ENCODE assay signal across 18 cellular contexts in genomic region chr17:39327109-39327508, GRCh38.
A peak's percentile ranks its signal among the peaks of the same experiment; 100 is the strongest.
DNase-seq lines count a peak whose midpoint lies in the region; ATAC-seq and TF ChIP-seq lines count a peak whose summit lies in the region.
"Had no signal": no experiment of that assay in that cellular context is flagged by ENCODE, and none has a peak within 500 bp of the region (broad histone marks: within the 10 kb centered on the region; RNA-seq: fewer than 3 reads in every experiment).

No MANE protein-coding gene starts in this region.

- TF ChIP-seq CTCF in C4-2B (conservative IDR thresholded peaks at IDR 0.05) (no peak), LNCaP clone FGC (IDR thresholded peaks at IDR 0.05; ENCODE audit: control insufficient read depth, extremely low read depth, insufficient read depth) (no peak)

- DNase-seq in LNCaP clone FGC (ENCODE audit: low read depth) (peak; percentile 70), substantia nigra (lab: John Stamatoyannopoulos, UW) (no peak)
- DNase-seq: CD4-positive, alpha-beta T cell; CD8-positive, alpha-beta memory T cell; DMS 273 treated with DMSO at 0.1 percent for 48 hours; DMS79; EL; GDM1; GOT3 had no signal

- intact Hi-C loops in dendritic cell treated with granulocyte-macrophage colony-stimulating factor and Interleukin-4, amounts not matched to agents 40 ng/mL and 50 ng/mL, for 4 days (cut with micrococcal nuclease), result loop anchor here (5.0 kb wide), 1 partner anchor 35 kb away; no protein-coding TSS in a partner anchor

- H3K4me3 Mint-ChIP-seq in dendritic cell treated with granulocyte-macrophage colony-stimulating factor and Interleukin-4, amounts not matched to agents 40 ng/mL and 50 ng/mL, for 4 days, result no peak overlapping the region
- H3K4me3 Mint-ChIP-seq: B cell; CD14-positive monocyte; CD4-positive, alpha-beta T cell; CD8-positive, alpha-beta memory T cell had no signal

- H3K4me3 ChIP-seq in LNCaP clone FGC (ENCODE audit: low read depth, low read length), result no peak overlapping the region
- H3K4me3 ChIP-seq: BLaER1, GM12878, HAP-1 had no signal

- no peak for ATAC-seq in HG02852 (IDR thresholded peaks at IDR 0.05; ENCODE audit: unreplicated experiment)
- no peak for ATAC-seq in GM19467 (IDR thresholded peaks at IDR 0.05; ENCODE audit: unreplicated experiment)
- ATAC-seq: GM12878 had no signal

- H3K27me3 Mint-ChIP-seq in dendritic cell treated with granulocyte-macrophage colony-stimulating factor and Interleukin-4, amounts not matched to agents 40 ng/mL and 50 ng/mL, for 4 days, result no peaks in the 10 kb centered on the region
- H3K27me3 Mint-ChIP-seq: B cell; CD4-positive, alpha-beta T cell; CD8-positive, alpha-beta memory T cell had no signal

- H3K4me1 Mint-ChIP-seq in dendritic cell treated with granulocyte-macrophage colony-stimulating factor and Interleukin-4, amounts not matched to agents 40 ng/mL and 50 ng/mL, for 4 days (ENCODE audit: low read depth), result peaks cover 29% of the 10 kb centered on the region

- no peaks in the 10 kb centered on the region for H3K36me3 Mint-ChIP-seq in dendritic cell treated with granulocyte-macrophage colony-stimulating factor and Interleukin-4, amounts not matched to agents 40 ng/mL and 50 ng/mL, for 4 days (ENCODE audit: low read depth)

- peak overlapping the region; percentile 41 for H3K27ac Mint-ChIP-seq in dendritic cell treated with granulocyte-macrophage colony-stimulating factor and Interleukin-4, amounts not matched to agents 40 ng/mL and 50 ng/mL, for 4 days
- H3K27ac Mint-ChIP-seq: B cell; CD4-positive, alpha-beta T cell had no signal

- H3K9me3 Mint-ChIP-seq in dendritic cell treated with granulocyte-macrophage colony-stimulating factor and Interleukin-4, amounts not matched to agents 40 ng/mL and 50 ng/mL, for 4 days, result no peaks in the 10 kb centered on the region
- H3K9me3 Mint-ChIP-seq: CD14-positive monocyte; CD4-positive, alpha-beta T cell; CD8-positive, alpha-beta memory T cell had no signal

- H3K27ac ChIP-seq in C4-2B (peak overlapping the region; percentile 55), substantia nigra (ENCODE audit: low read depth, low read length, poor library complexity, severe bottlenecking) (no peak overlapping the region)
- H3K27ac ChIP-seq: BLaER1 had no signal
